8 cellular contexts compared by ENCODE assay signal in genomic region chr16:14399397-14400284, GRCh38.
A peak's percentile ranks its signal among the peaks of the same experiment; 100 is the strongest.
DNase-seq lines count a peak whose midpoint lies in the region; ATAC-seq, FAIRE-seq and TF ChIP-seq lines count a peak whose summit lies in the region.

No MANE protein-coding gene starts in this region.

- no peaks in the 10 kb centered on the region for H3K36me3 ChIP-seq in heart left ventricle
- H3K36me3 ChIP-seq in smooth muscle cell (ENCODE audit: low read depth), result no peaks in the 10 kb centered on the region

- peak overlapping the region; percentile 58 for H3K4me2 ChIP-seq in smooth muscle cell

- H2AFZ ChIP-seq in smooth muscle cell (ENCODE audit: low read depth), result no peak overlapping the region

- H3K27me3 ChIP-seq in heart left ventricle, result no peaks in the 10 kb centered on the region
- no peaks in the 10 kb centered on the region for H3K27me3 ChIP-seq in smooth muscle cell (ENCODE audit: low read depth)

- DNase-seq in DMS53 (lab: John Stamatoyannopoulos, UW) (peak; percentile 85), SK-MEL-5 (ENCODE audit: low read depth, low spot score) (peak; percentile 67), heart left ventricle (peak in 4 of 5 donors; percentile 31 to 65 (median 48)), smooth muscle cell (lab: John Stamatoyannopoulos, UW; ENCODE audit: unreplicated experiment) (peak; percentile 31), D721Med (ENCODE audit: insufficient read length, low spot score) (no peak), COLO668 (lab: John Stamatoyannopoulos, UW; ENCODE audit: unreplicated experiment) (no peak), NCI-H1694 treated with DMSO at 0.1 percent for 48 hours (lab: John Stamatoyannopoulos, UW) (no peak)

- peak; percentile 78 for ATAC-seq in HG02852 (IDR thresholded peaks at IDR 0.05; ENCODE audit: unreplicated experiment)
- peak; percentile 92 to 95 (median 94) for ATAC-seq in heart left ventricle

- in situ Hi-C loops in SK-MEL-5 (cut with HindIII; ENCODE audit: low pct_unique_long_range_greater_than_20kb, low sequenced_read_pairs), result no loop called here

- H3K27ac ChIP-seq in heart left ventricle, result peak overlapping the region; percentile 55 to 83 (median 72)
- peak overlapping the region; percentile 90 for H3K27ac ChIP-seq in smooth muscle cell (ENCODE audit: low read depth)

- H3K4me3 ChIP-seq in heart left ventricle (no peak overlapping the region), smooth muscle cell (no peak overlapping the region)

- no peaks in the 10 kb centered on the region for H3F3A ChIP-seq in smooth muscle cell (ENCODE audit: low read depth)

- 31 to 47% (median 40%) methylated on average over 25 of the region's 25 CpGs for WGBS in heart left ventricle, 4 donors
- WGBS in smooth muscle cell (ENCODE audit: low lambda C conversion rate), result 46% methylated on average over 25 of the region's 25 CpGs

- H3K9ac ChIP-seq in smooth muscle cell (ENCODE audit: low read depth), result peak overlapping the region; percentile 70

- intact Hi-C loops in heart left ventricle (cut with DNase I), result loop anchor here in 3 of 10 donors (10.0 kb wide), 4 partner anchors 65 to 95 kb away; no protein-coding TSS in a partner anchor

- no peaks in the 10 kb centered on the region for H4K20me1 ChIP-seq in smooth muscle cell (ENCODE audit: low read depth)

- H3K9me3 ChIP-seq in heart left ventricle (no peaks in the 10 kb centered on the region), smooth muscle cell (replicated peaks; ENCODE audit: low read depth) (no peaks in the 10 kb centered on the region)

- TF ChIP-seq POLR2A in heart left ventricle (IDR thresholded peaks at IDR 0.05), result no peak

- no peak for FAIRE-seq in D721Med (lab: Jason Lieb, UNC)

- TF ChIP-seq CTCF in heart left ventricle (IDR thresholded peaks at IDR 0.05) (no peak), smooth muscle cell (IDR thresholded peaks at IDR 0.05; ENCODE audit: borderline replicate concordance, insufficient read depth, poor library complexity, severe bottlenecking) (no peak), D721Med (IDR thresholded peaks at IDR 0.05; ENCODE audit: insufficient read depth, missing control alignments) (no peak)

- H3K4me1 ChIP-seq in heart left ventricle (peaks cover 0 to 18% (median 11%) of the 10 kb centered on the region in 12 donors), smooth muscle cell (ENCODE audit: low read depth) (no peaks in the 10 kb centered on the region)

- H3K79me2 ChIP-seq in smooth muscle cell (ENCODE audit: low read depth), result no peaks in the 10 kb centered on the region

Comparison
In these comparisons a context has a peak if more than half of its experiments do, and no peak if none do; other contexts are left out.
1. DNase-seq: peak in DMS53 (single experiment), SK-MEL-5 (single experiment), heart left ventricle (4 of 5) and smooth muscle cell (single experiment); none in D721Med (single experiment), COLO668 (single experiment) and NCI-H1694 treated with DMSO at 0.1 percent for 48 hours (single experiment).